ENCODE assay signal across 3 cellular contexts in genomic region chr1:239370869-239371268, GRCh38. TPM values are rescaled to one million over a fixed set of nuclear protein-coding genes. Genes with fewer than 3 reads are reported as not detected.
"Had no signal": no experiment of that assay in that cellular context is flagged by ENCODE, and none has a peak within 500 bp of the region (broad histone marks: within the 10 kb centered on the region; RNA-seq: fewer than 3 reads in every experiment).

No MANE protein-coding gene starts in this region.

RNA-seq across cellular contexts. Expression of gene CHRM3, which starts 15.5 kb away (rescaled TPM):
- polyA plus RNA-seq: HepG2, IgD-negative memory B cell, IMR-90 had no signal
